1 cellular context compared by ENCODE assay signal in genomic region chr17:18732438-18732837, GRCh38.
TF ChIP-seq lines count a peak whose summit lies in the region.

No MANE protein-coding gene starts in this region.

TF ChIP-seq in A549, 52 proteins besides CTCF, POLR2A, EP300 and RAD21:
- TF ChIP-seq CEBPB (IDR thresholded peaks at IDR 0.05) = peak in 1 of 2 experiments; percentile 11; a peak in 1 of 4 replicates
TF ChIP-seq in A549: peak in this region for 1; not testable (repeated sequence) for 51.
